In the genomic region with DNA sequence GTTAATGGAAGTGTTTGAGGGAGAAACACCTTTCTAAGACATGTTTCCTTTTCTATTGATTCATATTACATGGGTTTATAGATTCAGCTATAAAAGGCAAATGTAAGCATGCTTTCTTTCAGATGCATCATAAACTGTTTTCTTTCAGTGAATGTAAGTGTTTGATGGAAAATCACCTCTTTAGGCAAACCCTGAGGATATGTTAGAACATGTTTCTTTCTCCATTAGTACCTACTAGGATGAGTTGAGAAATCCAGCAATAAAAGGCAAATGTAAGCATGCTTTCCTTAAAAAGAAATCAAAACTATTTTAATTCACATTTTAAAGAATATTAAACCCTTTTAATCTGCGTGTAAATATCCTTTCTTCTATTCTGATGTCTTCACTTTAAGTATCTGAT, we compare ENCODE assay signal across 21 cellular contexts.
"Had no signal": no experiment of that assay in that cellular context is flagged by ENCODE, and none has a peak within 500 bp of the region (broad histone marks: within the 10 kb centered on the region; RNA-seq: fewer than 3 reads in every experiment).

No MANE protein-coding gene starts in this region.

- H3K4me3 Mint-ChIP-seq: dendritic cell treated with granulocyte-macrophage colony-stimulating factor and Interleukin-4, amounts not matched to agents 40 ng/mL and 50 ng/mL, for 4 days; effector memory CD8-positive, alpha-beta T cell; immature natural killer cell; naive thymus-derived CD4-positive, alpha-beta T cell; nephron progenitor cell had no signal

- H3K4me1 Mint-ChIP-seq: nephron progenitor cell had no signal

- H3K27me3 Mint-ChIP-seq: dendritic cell treated with granulocyte-macrophage colony-stimulating factor and Interleukin-4, amounts not matched to agents 40 ng/mL and 50 ng/mL, for 4 days; effector memory CD8-positive, alpha-beta T cell; naive thymus-derived CD4-positive, alpha-beta T cell had no signal

- H3K27ac ChIP-seq: gastroesophageal sphincter, stomach, thoracic aorta, transverse colon had no signal

- ATAC-seq: effector memory CD8-positive, alpha-beta T cell; gastroesophageal sphincter; left ventricle myocardium superior; naive thymus-derived CD4-positive, alpha-beta T cell; sciatic nerve had no signal

- H3K9me3 ChIP-seq: gastroesophageal sphincter, thoracic aorta had no signal

- H3K36me3 ChIP-seq: gastroesophageal sphincter, thoracic aorta, transverse colon had no signal

- H3K27me3 ChIP-seq: gastroesophageal sphincter, stomach, transverse colon had no signal

- H3K9me3 Mint-ChIP-seq: immature natural killer cell had no signal

- H3K27ac Mint-ChIP-seq: dendritic cell treated with granulocyte-macrophage colony-stimulating factor and Interleukin-4, amounts not matched to agents 40 ng/mL and 50 ng/mL, for 4 days; nephron progenitor cell had no signal

- DNase-seq: cerebellar nuclear complex; effector memory CD8-positive, alpha-beta T cell; erythroblast; immature natural killer cell; kidney; left cardiac atrium; left ventricle myocardium superior; naive thymus-derived CD4-positive, alpha-beta T cell; nephron progenitor cell; posterior cingulate gyrus; stimulated activated CD4-positive, alpha-beta T cell treated with anti-CD3 and anti-CD28 coated beads, Interleukin-2, amount 100 ng/mL, for 24 hours; stimulated activated CD4-positive, alpha-beta T cell treated with anti-CD3 and anti-CD28 coated beads, Interleukin-4, amount 100 ng/mL, for 4 hours; stimulated activated naive CD4-positive, alpha-beta T cell; stomach; substantia nigra; transverse colon had no signal

- H3K4me3 ChIP-seq: gastroesophageal sphincter, lung, stomach, thoracic aorta, transverse colon had no signal
